ENCODE assay signal across 1 cellular context in genomic region chr17:81294512-81295030, GRCh38.
TF ChIP-seq lines count a peak whose summit lies in the region.

No MANE protein-coding gene starts in this region.

TF ChIP-seq in endothelial cell of umbilical vein, 7 proteins besides CTCF, POLR2A, EP300 and RAD21 (continued from another document):
- TF ChIP-seq JUN (IDR thresholded peaks at IDR 0.05; ENCODE audit: borderline replicate concordance, insufficient read depth, insufficient read length, low read depth) (no peak), POLR2AphosphoS5 (IDR thresholded peaks at IDR 0.05; ENCODE audit: insufficient read depth, low read depth, low read length) (no peak)
